Comparison of ENCODE assay signal across 19 cellular contexts in genomic region chr4:168057412-168057811, GRCh38. TPM values are rescaled to one million over a fixed set of nuclear protein-coding genes. Genes with fewer than 3 reads are reported as not detected.
A peak's percentile ranks its signal among the peaks of the same experiment; 100 is the strongest.
DNase-seq lines count a peak whose midpoint lies in the region; ATAC-seq and TF ChIP-seq lines count a peak whose summit lies in the region.
"Had no signal": no experiment of that assay in that cellular context is flagged by ENCODE, and none has a peak within 500 bp of the region (broad histone marks: within the 10 kb centered on the region; RNA-seq: fewer than 3 reads in every experiment).

No MANE protein-coding gene starts in this region.

- no peaks in the 10 kb centered on the region for H3K9me3 ChIP-seq in right lobe of liver

- no peak overlapping the region for H3K27ac Mint-ChIP-seq in activated naive CD4-positive, alpha-beta T cell treated with anti-CD3 and anti-CD28 coated beads, Interleukin-2, amount 50 U/mL, for 72 hours
- H3K27ac Mint-ChIP-seq: stimulated activated effector memory CD8-positive, alpha-beta T cell treated with anti-CD3 and anti-CD28 coated beads, Interleukin-12 subunit alpha, Interleukin-12 subunit beta, amount 100 ng/mL, for 72 hours; type B pancreatic cell had no signal

- intact Hi-C loops in right lobe of liver (cut with DNase I) = no loop called here
- intact Hi-C loops in Right ventricle myocardium inferior (cut with DNase I) = no loop called here

- H3K27me3 ChIP-seq in right lobe of liver = no peaks in the 10 kb centered on the region

- no peak for TF ChIP-seq POLR2A in right lobe of liver (IDR thresholded peaks at IDR 0.05)

- no peak overlapping the region for H3K27ac ChIP-seq in right lobe of liver

- no peak overlapping the region for H3K4me3 ChIP-seq in right lobe of liver

- DNase-seq in activated naive CD4-positive, alpha-beta T cell treated with anti-CD3 and anti-CD28 coated beads, Interleukin-2, amount 50 U/mL, for 72 hours (ENCODE audit: low spot score in 2 of 2) = no peak
- DNase-seq in right lobe of liver = no peak
- DNase-seq in Right ventricle myocardium inferior (ENCODE audit: missing footprints) = no peak
- no peak for DNase-seq in anterior cingulate cortex (lab: John Stamatoyannopoulos, UW)
- DNase-seq: activated T-cell treated with anti-CD3 and anti-CD28 coated beads, Interleukin-2, amount 50 U/mL, for 48 hours; amniotic stem cell; midbrain; NCI-H1092; NCI-H2171; NK-92 treated with Interleukin-12 subunit alpha and Interleukin-12 subunit beta, amount 100 ng/mL, for 24 hours; T-helper 9 cell had no signal

- H3K4me1 ChIP-seq in right lobe of liver = no peaks in the 10 kb centered on the region

- ATAC-seq in GM19023 (IDR thresholded peaks at IDR 0.05; ENCODE audit: unreplicated experiment) (peak; percentile 91), GM21529 (IDR thresholded peaks at IDR 0.05; ENCODE audit: unreplicated experiment) (peak; percentile 82), HG03039 (IDR thresholded peaks at IDR 0.05; ENCODE audit: unreplicated experiment) (peak; percentile 91), HG03565 (IDR thresholded peaks at IDR 0.05; ENCODE audit: unreplicated experiment) (peak; percentile 95), right lobe of liver (no peak), Right ventricle myocardium inferior (no peak)
- no peak for ATAC-seq in activated naive CD4-positive, alpha-beta T cell treated with anti-CD3 and anti-CD28 coated beads, Interleukin-2, amount 50 U/mL, for 72 hours
- ATAC-seq: stimulated activated effector memory CD8-positive, alpha-beta T cell treated with anti-CD3 and anti-CD28 coated beads, Interleukin-12 subunit alpha, Interleukin-12 subunit beta, amount 100 ng/mL, for 72 hours had no signal

- H3K9me3 Mint-ChIP-seq in activated naive CD4-positive, alpha-beta T cell treated with anti-CD3 and anti-CD28 coated beads, Interleukin-2, amount 50 U/mL, for 72 hours = peaks cover 4 to 7% of the 10 kb centered on the region in 2 donors
- H3K9me3 Mint-ChIP-seq: type B pancreatic cell had no signal

- 53% methylated on average over 2 of the region's 3 CpGs for WGBS in right lobe of liver (ENCODE audit: insufficient coverage, low coverage, low lambda C conversion rate, missing lambda C conversion rate)

- TF ChIP-seq CTCF in right lobe of liver (IDR thresholded peaks at IDR 0.05) = no peak

- no peaks in the 10 kb centered on the region for H3K36me3 Mint-ChIP-seq in activated naive CD4-positive, alpha-beta T cell treated with anti-CD3 and anti-CD28 coated beads, Interleukin-2, amount 50 U/mL, for 72 hours
- H3K36me3 Mint-ChIP-seq: stimulated activated effector memory CD8-positive, alpha-beta T cell treated with anti-CD3 and anti-CD28 coated beads, Interleukin-12 subunit alpha, Interleukin-12 subunit beta, amount 100 ng/mL, for 72 hours; type B pancreatic cell had no signal

- H3K36me3 ChIP-seq in right lobe of liver = no peaks in the 10 kb centered on the region

RNA-seq across cellular contexts. Expression of gene ANXA10, which starts 34.9 kb away (rescaled TPM):
- total RNA-seq in activated naive CD4-positive, alpha-beta T cell treated with anti-CD3 and anti-CD28 coated beads, Interleukin-2, amount 50 U/mL, for 72 hours = not detected
- total RNA-seq in right lobe of liver (10 to 100 TPM; 31.4 to 46.6 (median 41.5) TPM), Right ventricle myocardium inferior (not detected)
- total RNA-seq: cerebellum, omental fat pad had no signal

Comparison
In these comparisons a context has a peak if more than half of its experiments do, and no peak if none do; other contexts are left out.
1. ATAC-seq: peak in GM19023 (single experiment), GM21529 (single experiment), HG03039 (single experiment) and HG03565 (single experiment); none in activated naive CD4-positive, alpha-beta T cell treated with anti-CD3 and anti-CD28 coated beads, Interleukin-2, amount 50 U/mL, for 72 hours (0 of 2), right lobe of liver (0 of 4) and Right ventricle myocardium inferior (single experiment).
2. RNA of gene ANXA10, which starts 34.9 kb away (total RNA-seq): 31.4 to 46.6 TPM in right lobe of liver; not detected in activated naive CD4-positive, alpha-beta T cell treated with anti-CD3 and anti-CD28 coated beads, Interleukin-2, amount 50 U/mL, for 72 hours and not detected in Right ventricle myocardium inferior (single experiment); every median in the first group is over 10 times any median in the second.